1 cellular context compared by ENCODE assay signal in the genomic region with DNA sequence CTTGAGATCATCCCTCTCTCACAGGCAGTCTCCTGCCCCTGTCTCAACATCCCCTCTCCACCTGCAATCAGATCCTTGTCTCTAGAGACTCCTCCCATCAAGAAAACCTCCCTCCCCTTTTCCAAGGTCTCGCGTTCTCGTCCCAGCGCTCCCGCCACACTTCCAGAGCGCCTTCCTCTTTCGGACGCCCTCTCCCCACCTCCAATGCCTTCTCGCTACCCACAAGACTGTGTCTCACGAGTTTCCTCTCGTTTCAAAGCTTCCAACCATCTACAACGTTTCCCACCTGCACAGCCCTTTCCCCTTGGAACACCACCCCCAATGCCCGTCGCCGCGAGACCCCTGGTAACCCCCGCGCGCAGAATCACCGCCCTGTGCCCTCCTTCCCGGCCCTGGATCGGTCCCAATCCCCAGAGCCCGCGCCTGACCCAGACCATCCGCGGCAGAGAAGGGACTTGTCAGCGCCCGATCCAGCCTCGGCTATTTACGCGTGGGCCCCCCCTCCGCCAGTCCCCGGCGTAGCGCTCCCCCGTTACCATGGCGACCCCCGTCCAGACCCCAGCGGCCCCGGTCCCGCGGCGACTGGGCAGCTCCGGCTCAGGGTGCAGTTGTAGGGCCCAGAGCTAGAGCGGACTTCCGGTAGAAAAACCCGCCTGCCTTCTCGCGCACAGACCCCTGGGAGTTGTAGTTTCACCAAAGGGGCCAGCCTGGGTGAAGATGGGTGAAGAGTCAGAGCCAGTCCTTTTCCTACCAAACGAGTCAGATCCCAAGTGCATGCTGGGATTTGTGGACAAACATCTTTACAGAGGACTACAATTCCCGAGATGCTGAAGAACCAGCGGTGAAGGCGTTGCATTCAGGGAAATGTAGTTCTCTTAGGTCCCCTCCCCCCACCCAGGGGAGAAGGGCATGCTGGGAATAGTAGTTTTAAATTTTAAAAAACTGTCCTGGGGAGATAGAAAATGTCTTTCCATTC.
TF ChIP-seq lines count a peak whose summit lies in the region.

A gene (minus strand): TSS at position 619 of the 976 bp plus-strand sequence. CDS start 80 bp downstream, at position 539.

TF ChIP-seq in GM23338, 12 proteins besides CTCF, POLR2A, EP300 and RAD21 (continued from another document):
- TF ChIP-seq, protein P1, sequence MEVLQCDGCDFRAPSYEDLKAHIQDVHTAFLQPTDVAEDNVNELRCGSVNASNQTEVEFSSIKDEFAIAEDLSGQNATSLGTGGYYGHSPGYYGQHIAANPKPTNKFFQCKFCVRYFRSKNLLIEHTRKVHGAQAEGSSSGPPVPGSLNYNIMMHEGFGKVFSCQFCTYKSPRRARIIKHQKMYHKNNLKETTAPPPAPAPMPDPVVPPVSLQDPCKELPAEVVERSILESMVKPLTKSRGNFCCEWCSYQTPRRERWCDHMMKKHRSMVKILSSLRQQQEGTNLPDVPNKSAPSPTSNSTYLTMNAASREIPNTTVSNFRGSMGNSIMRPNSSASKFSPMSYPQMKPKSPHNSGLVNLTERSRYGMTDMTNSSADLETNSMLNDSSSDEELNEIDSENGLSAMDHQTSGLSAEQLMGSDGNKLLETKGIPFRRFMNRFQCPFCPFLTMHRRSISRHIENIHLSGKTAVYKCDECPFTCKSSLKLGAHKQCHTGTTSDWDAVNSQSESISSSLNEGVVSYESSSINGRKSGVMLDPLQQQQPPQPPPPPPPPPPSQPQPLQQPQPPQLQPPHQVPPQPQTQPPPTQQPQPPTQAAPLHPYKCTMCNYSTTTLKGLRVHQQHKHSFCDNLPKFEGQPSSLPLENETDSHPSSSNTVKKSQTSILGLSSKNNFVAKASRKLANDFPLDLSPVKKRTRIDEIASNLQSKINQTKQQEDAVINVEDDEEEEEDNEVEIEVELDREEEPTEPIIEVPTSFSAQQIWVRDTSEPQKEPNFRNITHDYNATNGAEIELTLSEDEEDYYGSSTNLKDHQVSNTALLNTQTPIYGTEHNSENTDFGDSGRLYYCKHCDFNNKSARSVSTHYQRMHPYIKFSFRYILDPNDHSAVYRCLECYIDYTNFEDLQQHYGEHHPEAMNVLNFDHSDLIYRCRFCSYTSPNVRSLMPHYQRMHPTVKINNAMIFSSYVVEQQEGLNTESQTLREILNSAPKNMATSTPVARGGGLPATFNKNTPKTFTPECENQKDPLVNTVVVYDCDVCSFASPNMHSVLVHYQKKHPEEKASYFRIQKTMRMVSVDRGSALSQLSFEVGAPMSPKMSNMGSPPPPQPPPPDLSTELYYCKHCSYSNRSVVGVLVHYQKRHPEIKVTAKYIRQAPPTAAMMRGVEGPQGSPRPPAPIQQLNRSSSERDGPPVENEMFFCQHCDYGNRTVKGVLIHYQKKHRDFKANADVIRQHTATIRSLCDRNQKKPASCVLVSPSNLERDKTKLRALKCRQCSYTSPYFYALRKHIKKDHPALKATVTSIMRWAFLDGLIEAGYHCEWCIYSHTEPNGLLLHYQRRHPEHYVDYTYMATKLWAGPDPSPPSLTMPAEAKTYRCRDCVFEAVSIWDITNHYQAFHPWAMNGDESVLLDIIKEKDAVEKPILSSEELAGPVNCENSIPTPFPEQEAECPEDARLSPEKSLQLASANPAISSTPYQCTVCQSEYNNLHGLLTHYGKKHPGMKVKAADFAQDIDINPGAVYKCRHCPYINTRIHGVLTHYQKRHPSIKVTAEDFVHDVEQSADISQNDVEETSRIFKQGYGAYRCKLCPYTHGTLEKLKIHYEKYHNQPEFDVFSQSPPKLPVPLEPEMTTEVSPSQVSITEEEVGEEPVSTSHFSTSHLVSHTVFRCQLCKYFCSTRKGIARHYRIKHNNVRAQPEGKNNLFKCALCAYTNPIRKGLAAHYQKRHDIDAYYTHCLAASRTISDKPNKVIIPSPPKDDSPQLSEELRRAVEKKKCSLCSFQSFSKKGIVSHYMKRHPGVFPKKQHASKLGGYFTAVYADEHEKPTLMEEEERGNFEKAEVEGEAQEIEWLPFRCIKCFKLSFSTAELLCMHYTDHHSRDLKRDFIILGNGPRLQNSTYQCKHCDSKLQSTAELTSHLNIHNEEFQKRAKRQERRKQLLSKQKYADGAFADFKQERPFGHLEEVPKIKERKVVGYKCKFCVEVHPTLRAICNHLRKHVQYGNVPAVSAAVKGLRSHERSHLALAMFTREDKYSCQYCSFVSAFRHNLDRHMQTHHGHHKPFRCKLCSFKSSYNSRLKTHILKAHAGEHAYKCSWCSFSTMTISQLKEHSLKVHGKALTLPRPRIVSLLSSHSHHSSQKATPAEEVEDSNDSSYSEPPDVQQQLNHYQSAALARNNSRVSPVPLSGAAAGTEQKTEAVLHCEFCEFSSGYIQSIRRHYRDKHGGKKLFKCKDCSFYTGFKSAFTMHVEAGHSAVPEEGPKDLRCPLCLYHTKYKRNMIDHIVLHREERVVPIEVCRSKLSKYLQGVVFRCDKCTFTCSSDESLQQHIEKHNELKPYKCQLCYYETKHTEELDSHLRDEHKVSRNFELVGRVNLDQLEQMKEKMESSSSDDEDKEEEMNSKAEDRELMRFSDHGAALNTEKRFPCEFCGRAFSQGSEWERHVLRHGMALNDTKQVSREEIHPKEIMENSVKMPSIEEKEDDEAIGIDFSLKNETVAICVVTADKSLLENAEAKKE (CRISPR knock-in tag; IDR thresholded peaks at IDR 0.05): no peak
- TF ChIP-seq ZNF114 (CRISPR knock-in tag; IDR thresholded peaks at IDR 0.05) (peak; percentile 63; the same call in 1 of the 2 replicates), POLR2AphosphoS5 (IDR thresholded peaks at IDR 0.05; ENCODE audit: low read depth) (peak; percentile 89)
- TF ChIP-seq, protein P2, sequence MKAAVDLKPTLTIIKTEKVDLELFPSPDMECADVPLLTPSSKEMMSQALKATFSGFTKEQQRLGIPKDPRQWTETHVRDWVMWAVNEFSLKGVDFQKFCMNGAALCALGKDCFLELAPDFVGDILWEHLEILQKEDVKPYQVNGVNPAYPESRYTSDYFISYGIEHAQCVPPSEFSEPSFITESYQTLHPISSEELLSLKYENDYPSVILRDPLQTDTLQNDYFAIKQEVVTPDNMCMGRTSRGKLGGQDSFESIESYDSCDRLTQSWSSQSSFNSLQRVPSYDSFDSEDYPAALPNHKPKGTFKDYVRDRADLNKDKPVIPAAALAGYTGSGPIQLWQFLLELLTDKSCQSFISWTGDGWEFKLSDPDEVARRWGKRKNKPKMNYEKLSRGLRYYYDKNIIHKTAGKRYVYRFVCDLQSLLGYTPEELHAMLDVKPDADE (IDR thresholded peaks at IDR 0.05): peak; percentile 100
